In genomic region chr1:10031461-10031860, GRCh38 we compare ENCODE assay signal across 15 cellular contexts. TPM values are rescaled to one million over a fixed set of nuclear protein-coding genes. Genes with fewer than 3 reads are reported as not detected.
A peak's percentile ranks its signal among the peaks of the same experiment; 100 is the strongest.
DNase-seq lines count a peak whose midpoint lies in the region; ATAC-seq and TF ChIP-seq lines count a peak whose summit lies in the region.
"Had no signal": no experiment of that assay in that cellular context is flagged by ENCODE, and none has a peak within 500 bp of the region (broad histone marks: within the 10 kb centered on the region; RNA-seq: fewer than 3 reads in every experiment).

No MANE protein-coding gene starts in this region.

- peaks cover 5% of the 10 kb centered on the region for H3K36me3 ChIP-seq in MG63

- no peaks in the 10 kb centered on the region for H3K9me3 ChIP-seq in MG63

- H3K4me1 Mint-ChIP-seq in neural crest cell: peaks cover 37% of the 10 kb centered on the region
- H3K4me1 Mint-ChIP-seq in Calu3 (ENCODE audit: low read depth, unreplicated experiment): no peaks in the 10 kb centered on the region

- BruUV-seq in Calu3 (replicated peaks; lab: Mats Ljungman, UMichigan): no TSS peak

- H3K9me3 Mint-ChIP-seq in neural crest cell (no peaks in the 10 kb centered on the region), Calu3 (ENCODE audit: low read depth, unreplicated experiment) (no peaks in the 10 kb centered on the region)
- H3K9me3 Mint-ChIP-seq: CD8-positive, alpha-beta memory T cell had no signal

- in situ Hi-C loops in GM13977 (cut with MboI; ENCODE audit: low pct_unique_long_range_greater_than_20kb, low sequenced_read_pairs, unreplicated experiment): no loop called here

- CTCF ChIA-PET in Calu3 (lab: Charles Lee): no interaction called here

- H3K27ac Mint-ChIP-seq in neural crest cell (ENCODE audit: unreplicated experiment) (no peak overlapping the region), Calu3 (ENCODE audit: unreplicated experiment) (no peak overlapping the region)

- H3K27me3 Mint-ChIP-seq in neural crest cell (ENCODE audit: low read depth) (no peaks in the 10 kb centered on the region), Calu3 (ENCODE audit: unreplicated experiment) (no peaks in the 10 kb centered on the region)
- H3K27me3 Mint-ChIP-seq: CD8-positive, alpha-beta memory T cell had no signal

- no peak overlapping the region for H3K4me3 ChIP-seq in MG63

- intact Hi-C loops in Calu3 (cut with micrococcal nuclease; ENCODE audit: unreplicated experiment): no loop called here

- H3K36me3 Mint-ChIP-seq in neural crest cell (ENCODE audit: low read depth): no peaks in the 10 kb centered on the region
- H3K36me3 Mint-ChIP-seq in Calu3 (ENCODE audit: insufficient read depth, unreplicated experiment): peaks cover 21% of the 10 kb centered on the region

- ATAC-seq in GM18907 (IDR thresholded peaks at IDR 0.05; ENCODE audit: unreplicated experiment): no peak
- ATAC-seq in GM19324 (IDR thresholded peaks at IDR 0.05; ENCODE audit: low FRiP score, unreplicated experiment): no peak

- TF ChIP-seq CTCF in neural crest cell (conservative IDR thresholded peaks at IDR 0.05) (no peak), GM13977 (IDR thresholded peaks at IDR 0.05; ENCODE audit: extremely low read depth, insufficient read depth, missing control alignments) (no peak), Calu3 (IDR thresholded peaks at IDR 0.05; ENCODE audit: unreplicated experiment) (no peak)

- peak overlapping the region; percentile 56 for H3K4me3 Mint-ChIP-seq in neural crest cell
- no peak overlapping the region for H3K4me3 Mint-ChIP-seq in Calu3 (ENCODE audit: low read depth, unreplicated experiment)

- no peaks in the 10 kb centered on the region for H3K27me3 ChIP-seq in MG63

- DNase-seq in EL: peak; percentile 88
- peak; percentile 13 for DNase-seq in MG63
- DNase-seq in cerebellar cortex (ENCODE audit: low spot score): peak; percentile 57
- no peak for DNase-seq in neural crest cell (ENCODE audit: low read depth, low spot score)
- DNase-seq in GM13977 (ENCODE audit: low spot score): no peak
- DNase-seq in Calu3: no peak
- DNase-seq: activated CD4-positive, alpha-beta T cell treated with anti-CD3 and anti-CD28 coated beads, Interleukin-2, amount 50 U/mL, for 48 hours; activated gamma-delta T cell treated with Interleukin-2 at 50 U/mL for 16 hours; CD8-positive, alpha-beta memory T cell; central memory CD4-positive, alpha-beta T cell; erythroblast; OCI-M1 had no signal

RNA-seq across cellular contexts. Expression of gene UBE4B, which starts 1.3 kb away (rescaled TPM):
- 13.5 and 15.0 TPM in 2 replicates for total RNA-seq in MG63 (2014; rRNA removed; shearing (Covaris generic); ENCODE audit: low replicate concordance)
- total RNA-seq in neural crest cell (72.8 and 74.4 TPM in 2 replicates), Calu3 (2022) (26.1 and 28.1 TPM in 2 replicates)

RNA-seq across cellular contexts. Expression of gene RBP7, which starts 34.4 kb away (rescaled TPM):
- 0.57 TPM in 1 of 2 replicates, not detected in the other for total RNA-seq in MG63 (2014; rRNA removed; shearing (Covaris generic); ENCODE audit: low replicate concordance)
- total RNA-seq in neural crest cell: not detected in 2 replicates
- 0.83 TPM in 1 of 2 replicates, not detected in the other for total RNA-seq in Calu3 (2022)
- total RNA-seq: CD8-positive, alpha-beta memory T cell; T-helper 2 cell treated with Interferon-gamma antibody and Interleukin-4, amounts not matched to agents 100 ng/mL and 5 ng/mL, for 36 hours had no signal

Comparison
In these comparisons a context has a peak if more than half of its experiments do, and no peak if none do; other contexts are left out.
1. DNase-seq: peak in EL (single experiment), MG63 (single experiment) and cerebellar cortex (single experiment); none in neural crest cell (single experiment), GM13977 (single experiment) and Calu3 (single experiment).